10 cellular contexts compared by ENCODE assay signal in the genomic region with DNA sequence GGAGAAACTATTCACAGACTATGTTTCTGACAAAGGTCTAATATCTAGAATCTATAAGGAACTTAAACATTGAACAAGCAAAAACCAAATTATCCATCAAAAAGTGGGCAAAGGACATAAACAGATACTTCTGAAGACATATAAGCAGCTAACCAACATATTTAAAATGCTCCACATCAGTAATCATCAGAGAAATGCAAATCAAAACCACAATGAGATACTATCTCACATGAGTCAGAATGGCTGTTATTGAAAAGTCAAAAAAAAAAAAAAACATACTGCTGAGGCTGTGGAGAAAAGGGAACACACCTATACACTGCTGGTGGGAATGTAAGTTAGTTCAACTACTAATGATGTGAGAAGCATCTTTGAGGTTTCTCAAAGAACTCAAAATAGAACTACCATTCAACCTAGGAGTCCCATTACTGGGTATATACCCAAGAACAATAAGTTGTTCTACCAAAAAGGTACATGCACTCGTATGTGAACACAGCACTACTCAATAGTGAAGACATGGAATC.
DNase-seq lines count a peak whose midpoint lies in the region; ATAC-seq and TF ChIP-seq lines count a peak whose summit lies in the region.
"Had no signal": no experiment of that assay in that cellular context is flagged by ENCODE, and none has a peak within 500 bp of the region (broad histone marks: within the 10 kb centered on the region; RNA-seq: fewer than 3 reads in every experiment).

No MANE protein-coding gene starts in this region.

- no peaks in the 10 kb centered on the region for H3K4me1 ChIP-seq in IMR-90 (ENCODE audit: control insufficient read depth, insufficient read depth, low read length)

- no peak for TF ChIP-seq POLR2A in IMR-90 (IDR thresholded peaks at IDR 0.05; ENCODE audit: low read depth, low read length)

- peak overlapping the region; percentile 46; the same call in 1 of the 2 replicates for H2BK20ac ChIP-seq in IMR-90 (ENCODE audit: low read depth, low read length)

- ATAC-seq in GM21786 (IDR thresholded peaks at IDR 0.05; ENCODE audit: unreplicated experiment) (peak; percentile 59), IMR-90 (ENCODE audit: low read depth) (peak; percentile 85), esophagus mucosa (no peak)
- no peak for ATAC-seq in CD4-positive, alpha-beta T cell (ENCODE audit: poor library complexity)

- dilution Hi-C loops in IMR-90 (cut with HindIII; ENCODE audit: low sequenced_read_pairs, unreplicated experiment): no loop called here

- peak; percentile 6 for DNase-seq in AG04450 (ENCODE audit: low read depth, low spot score)
- DNase-seq in IMR-90: peak; percentile 62
- DNase-seq in dedifferentiated amniotic fluid mesenchymal stem cell (ENCODE audit: extremely low spot score): peak; percentile 41
- DNase-seq in HuH-7 (ENCODE audit: low spot score): no peak
- no peak for DNase-seq in activated gamma-delta T cell (lab: John Stamatoyannopoulos, UW)
- no peak for DNase-seq in CD4-positive, alpha-beta T cell
- DNase-seq: central memory CD4-positive, alpha-beta T cell; NCI-H446 had no signal

- no peak overlapping the region for H3K27ac Mint-ChIP-seq in CD4-positive, alpha-beta T cell

- no peak overlapping the region for H4K91ac ChIP-seq in IMR-90 (ENCODE audit: insufficient read depth, low read depth, low read length)

- H3K36me3 ChIP-seq in IMR-90 (ENCODE audit: control insufficient read depth, insufficient read depth, low read length): no peaks in the 10 kb centered on the region

- no peak overlapping the region for H3K9ac ChIP-seq in IMR-90 (ENCODE audit: low read depth, low read length)

- H3K4me2 ChIP-seq in IMR-90 (ENCODE audit: low read depth, low read length): no peak overlapping the region

- H3K27me3 ChIP-seq in AG04450 (ENCODE audit: control insufficient read depth, insufficient read depth, low read length): no peaks in the 10 kb centered on the region
- no peaks in the 10 kb centered on the region for H3K27me3 ChIP-seq in IMR-90 (ENCODE audit: control insufficient read depth, insufficient read depth, low read length)
- no peaks in the 10 kb centered on the region for H3K27me3 ChIP-seq in CD4-positive, alpha-beta T cell (ENCODE audit: control insufficient read depth, insufficient read depth, low read length)

- POLR2A ChIA-PET in AG04450 (lab: Yijun Ruan, JAX) (no interaction called here), IMR-90 (lab: Charles Lee; ENCODE audit: unreplicated experiment) (no interaction called here)
- POLR2A ChIA-PET in CD4-positive, alpha-beta T cell (lab: Charles Lee): no interaction called here

- H3K27me3 Mint-ChIP-seq in CD4-positive, alpha-beta T cell: no peaks in the 10 kb centered on the region

- H3K23ac ChIP-seq in IMR-90 (ENCODE audit: low read depth, low read length): no peak overlapping the region

- H3K56ac ChIP-seq in IMR-90 (ENCODE audit: extremely low read depth, insufficient read depth, low read length): no peak overlapping the region

- no peak overlapping the region for H2AK5ac ChIP-seq in IMR-90 (ENCODE audit: low read depth, low read length)

- H3K14ac ChIP-seq in IMR-90 (replicated peaks; ENCODE audit: low read depth, low read length): no peak overlapping the region

- H2BK120ac ChIP-seq in IMR-90 (ENCODE audit: low read depth, low read length): 0 out of 2 replicates have a peak overlapping the region, but pooled peaks have one; percentile 49

- no peaks in the 10 kb centered on the region for H3K9me1 ChIP-seq in IMR-90 (ENCODE audit: insufficient read depth, low read length)

- intact Hi-C loops in IMR-90 (cut with micrococcal nuclease): no loop called here
- intact Hi-C loops in CD4-positive, alpha-beta T cell (cut with DNase I, micrococcal nuclease): no loop called here

- peaks cover 3% of the 10 kb centered on the region for H3K9me3 Mint-ChIP-seq in CD4-positive, alpha-beta T cell

- H4K20me1 ChIP-seq in IMR-90 (ENCODE audit: insufficient read depth, low read length): no peaks in the 10 kb centered on the region

- CTCF ChIA-PET in AG04450 (lab: Charles Lee) (interaction anchor here (1.6 kb wide), 1 partner anchor 193 kb away, joined by 4 read pairs; no protein-coding TSS in a partner anchor), IMR-90 (lab: Yijun Ruan, JAX) (no interaction called here)
- CTCF ChIA-PET in CD4-positive, alpha-beta T cell (lab: Charles Lee): no interaction called here

- no peak overlapping the region for H2AFZ ChIP-seq in IMR-90 (replicated peaks; ENCODE audit: low read length, poor library complexity)

- H3K79me1 ChIP-seq in IMR-90 (ENCODE audit: low read depth in 1 of 2, low read length in 2 of 2): no peaks in the 10 kb centered on the region

- BruUV-seq in IMR-90 (replicated peaks; lab: Mats Ljungman, UMichigan): no TSS peak

- H4K5ac ChIP-seq in IMR-90 (ENCODE audit: low read depth, low read length): no peak overlapping the region

- no peak for TF ChIP-seq CTCF in AG04450 (IDR thresholded peaks at IDR 0.05; ENCODE audit: low read depth, low read length)
- no peak for TF ChIP-seq CTCF in IMR-90 (conservative IDR thresholded peaks at IDR 0.05; ENCODE audit: low read depth, low read length)
- TF ChIP-seq CTCF in CD4-positive, alpha-beta T cell (IDR thresholded peaks at IDR 0.05): no peak

- WGBS in IMR-90 (ENCODE audit: extremely low coverage in 2 of 2, insufficient read length in 1 of 2), 2 experiments: no CpG with 5 or more reads among the region's 1 CpG

- no peak overlapping the region for H3K4ac ChIP-seq in IMR-90 (ENCODE audit: low read depth, low read length)

- in situ Hi-C loops in IMR-90 (cut with MboI; ENCODE audit: low sequenced_read_pairs): no loop called here

- no peak overlapping the region for H4K8ac ChIP-seq in IMR-90 (ENCODE audit: low read depth in 2 of 2, low read length in 2 of 2)

- no peak overlapping the region for H2AK9ac ChIP-seq in IMR-90 (replicated peaks; ENCODE audit: low read depth, low read length, poor library complexity)

- H3K4me3 ChIP-seq in AG04450 (ENCODE audit: low read depth, low read length) (no peak overlapping the region), IMR-90 (ENCODE audit: insufficient read depth, low read depth, low read length) (no peak overlapping the region)

- no peak overlapping the region for H2BK5ac ChIP-seq in IMR-90 (ENCODE audit: low read depth, low read length, poor library complexity, severe bottlenecking)

- H2BK15ac ChIP-seq in IMR-90 (ENCODE audit: low read depth, low read length): no peak overlapping the region

- H3K4me1 Mint-ChIP-seq in CD4-positive, alpha-beta T cell (ENCODE audit: low read depth): no peaks in the 10 kb centered on the region

- H3K9me3 ChIP-seq in AG04450 (ENCODE audit: control insufficient read depth, insufficient read depth, low read length) (no peaks in the 10 kb centered on the region), IMR-90 (ENCODE audit: control insufficient read depth, insufficient read depth, low read length) (no peaks in the 10 kb centered on the region)
- no peaks in the 10 kb centered on the region for H3K9me3 ChIP-seq in CD4-positive, alpha-beta T cell (ENCODE audit: control insufficient read depth, low read length)

- H3K18ac ChIP-seq in IMR-90 (ENCODE audit: low read depth, low read length): no peak overlapping the region; the same call in 1 of the 2 replicates

- no peak overlapping the region for H3K27ac ChIP-seq in AG04450 (ENCODE audit: low read depth, low read length)
- no peak overlapping the region for H3K27ac ChIP-seq in IMR-90 (ENCODE audit: insufficient read depth, low read length)
- H3K27ac ChIP-seq in CD4-positive, alpha-beta T cell (ENCODE audit: low read depth, low read length): no peak overlapping the region

- no peak for TF ChIP-seq RAD21 in IMR-90 (IDR thresholded peaks at IDR 0.05; ENCODE audit: low read length)

- H3K36me3 Mint-ChIP-seq in CD4-positive, alpha-beta T cell (ENCODE audit: low read depth): no peaks in the 10 kb centered on the region

- no peak overlapping the region for H3K4me3 Mint-ChIP-seq in CD4-positive, alpha-beta T cell

TF ChIP-seq in IMR-90, 13 proteins besides CTCF, POLR2A, EP300 and RAD21:
- TF ChIP-seq CEBPB (IDR thresholded peaks at IDR 0.05; ENCODE audit: low read depth, low read length) (no peak), FOS (IDR thresholded peaks at IDR 0.05; ENCODE audit: low read depth, low read length) (peak; percentile 20; the same call in 1 of the 2 replicates), RFX5 (IDR thresholded peaks at IDR 0.05; ENCODE audit: low read depth, low read length) (no peak), USF2 (IDR thresholded peaks at IDR 0.05; ENCODE audit: low read depth, low read length) (no peak), MXI1 (IDR thresholded peaks at IDR 0.05; ENCODE audit: borderline replicate concordance, low read depth, low read length) (no peak)

Comparison
In these comparisons a context has a peak if more than half of its experiments do, and no peak if none do; other contexts are left out.
1. DNase-seq: peak in AG04450 (single experiment), IMR-90 (single experiment) and dedifferentiated amniotic fluid mesenchymal stem cell (single experiment); none in HuH-7 (single experiment), activated gamma-delta T cell (single experiment) and CD4-positive, alpha-beta T cell (0 of 10).
2. ATAC-seq: peak in GM21786 (single experiment) and IMR-90 (single experiment); none in esophagus mucosa (single experiment) and CD4-positive, alpha-beta T cell (single experiment).